ENCODE assay signal across 23 cellular contexts in the genomic region with DNA sequence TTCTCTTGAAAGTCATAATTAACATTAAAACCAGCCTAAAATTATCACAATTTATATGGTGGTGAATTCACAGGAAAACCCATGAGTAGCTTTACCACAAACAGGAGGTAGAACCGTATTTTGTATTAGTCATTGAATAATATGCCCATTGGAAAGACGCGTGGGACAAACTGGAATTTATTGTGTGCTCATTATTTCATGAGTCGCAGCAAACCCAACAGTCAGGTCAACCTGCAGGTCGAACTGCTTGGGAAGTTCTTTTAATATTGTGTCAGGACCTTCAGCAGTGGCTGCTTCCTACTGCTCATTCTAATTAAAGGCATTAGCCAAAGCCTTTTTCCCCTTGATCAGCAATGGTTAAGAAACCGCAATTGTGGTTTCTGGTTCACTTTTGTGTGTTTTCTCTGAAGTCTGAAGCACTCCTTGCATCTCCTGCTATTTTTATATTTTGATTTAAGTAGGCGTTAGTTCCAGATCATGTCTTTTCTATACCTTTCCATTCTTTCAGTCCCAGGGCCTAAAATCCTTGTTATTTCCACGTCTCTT.
A peak's percentile ranks its signal among the peaks of the same experiment; 100 is the strongest.
DNase-seq lines count a peak whose midpoint lies in the region; ATAC-seq and TF ChIP-seq lines count a peak whose summit lies in the region.
"Had no signal": no experiment of that assay in that cellular context is flagged by ENCODE, and none has a peak within 500 bp of the region (broad histone marks: within the 10 kb centered on the region; RNA-seq: fewer than 3 reads in every experiment).

No MANE protein-coding gene starts in this region.

- TF ChIP-seq POLR2A in HCT116 (IDR thresholded peaks at IDR 0.05; ENCODE audit: borderline replicate concordance, extremely low read depth, insufficient read depth, insufficient read length) (no peak), sigmoid colon (IDR thresholded peaks at IDR 0.05) (no peak)

- no TSS peak for BruUV-seq in HCT116 (replicated peaks; lab: Mats Ljungman, UMichigan)
- BruUV-seq in PC-3 (replicated peaks; lab: Mats Ljungman, UMichigan): no TSS peak

- 83 to 91% methylated on average over 8 of the region's 8 CpGs for WGBS in sigmoid colon, 2 donors

- RAD21 ChIA-PET in HCT116 (lab: Charles Lee; ENCODE audit: low non-redundant PET in 1 of 2, low total read pairs in 2 of 2, uncharacterized antibody in 2 of 2, unreplicated experiment in 2 of 2): no interaction called here

- H3K9ac ChIP-seq in BLaER1 (no peak overlapping the region), HCT116 (ENCODE audit: low read length) (no peak overlapping the region), PC-3 (ENCODE audit: low read length) (no peak overlapping the region)

- H3K4me3 ChIP-seq in BLaER1 (no peak overlapping the region), HCT116 (replicated peaks in 1 of 2; ENCODE audit: low read depth in 1 of 2, low read length in 2 of 2) (no peak overlapping the region), PC-3 (ENCODE audit: low read length) (no peak overlapping the region), sigmoid colon (no peak overlapping the region)
- H3K4me3 ChIP-seq: lung, ovary, SK-N-MC, vagina had no signal

- intact Hi-C loops in HCT116 (cut with micrococcal nuclease): no loop called here
- intact Hi-C loops in PC-3 (cut with micrococcal nuclease): loop anchor here (1.0 to 5.0 kb wide), 2 partner anchors 34 to 96 kb away; no protein-coding TSS in a partner anchor
- intact Hi-C loops in sigmoid colon (cut with DNase I): no loop called here

- H4K20me1 ChIP-seq in BLaER1 (no peaks in the 10 kb centered on the region), HCT116 (ENCODE audit: insufficient read depth) (no peaks in the 10 kb centered on the region), PC-3 (ENCODE audit: low read length) (no peaks in the 10 kb centered on the region)

- H3K4me1 ChIP-seq in BLaER1: peaks cover 41% of the 10 kb centered on the region
- H3K4me1 ChIP-seq in HCT116 (ENCODE audit: control insufficient read depth in 1 of 2, insufficient read depth in 2 of 2, low read length in 2 of 2): peaks cover 9 to 19% of the 10 kb centered on the region in 2 experiments; a peak in 3 of 4 replicates
- H3K4me1 ChIP-seq in PC-3 (ENCODE audit: insufficient read depth, low read length): peaks cover 12% of the 10 kb centered on the region
- no peaks in the 10 kb centered on the region for H3K4me1 ChIP-seq in sigmoid colon
- H3K4me1 ChIP-seq: vagina had no signal

- no peaks in the 10 kb centered on the region for H3K9me2 ChIP-seq in HCT116 (ENCODE audit: insufficient read depth)
- no peaks in the 10 kb centered on the region for H3K9me2 ChIP-seq in PC-3 (replicated peaks; ENCODE audit: low read length)

- no peaks in the 10 kb centered on the region for H3F3A ChIP-seq in PC-3 (ENCODE audit: low read length, unreplicated experiment)

- TF ChIP-seq EP300 in sigmoid colon (IDR thresholded peaks at IDR 0.05): no peak

- peak; percentile 46 for DNase-seq in HCT116 (ENCODE audit: low read depth, low spot score)
- DNase-seq in PC-3: peak; percentile 76
- DNase-seq in iris pigment epithelial cell (ENCODE audit: low read depth): peak; percentile 40
- DNase-seq in NCI-H2196 (lab: John Stamatoyannopoulos, UW; ENCODE audit: unreplicated experiment): no peak
- no peak for DNase-seq in NCI-H1694 treated with DMSO at 0.1 percent for 48 hours (lab: John Stamatoyannopoulos, UW)
- DNase-seq in sigmoid colon: no peak
- DNase-seq: activated naive CD8-positive, alpha-beta T cell treated with anti-CD3 and anti-CD28 coated beads, Interleukin-2, amount 10 ng/mL, durations not matched to agents 7 days and 5 days; COR-L47; GF-D8; head of caudate nucleus; naive B cell; NCI-H2171; NCI-H748 treated with DMSO at 0.1 percent for 48 hours; ovary; stimulated activated CD4-positive, alpha-beta T cell treated with anti-CD3 and anti-CD28 coated beads, Interleukin-4, amount 100 ng/mL, for 1 hour; T-helper 9 cell had no signal

- CTCF ChIA-PET in HCT116 (lab: Charles Lee) (no interaction called here), PC-3 (lab: Charles Lee) (no interaction called here)

- H3K36me3 ChIP-seq in BLaER1: no peaks in the 10 kb centered on the region
- H3K36me3 ChIP-seq in HCT116 (ENCODE audit: control insufficient read depth in 1 of 2, insufficient read depth in 2 of 2, low read length in 2 of 2): no peaks in the 10 kb centered on the region
- no peaks in the 10 kb centered on the region for H3K36me3 ChIP-seq in PC-3 (ENCODE audit: low read depth, low read length)
- H3K36me3 ChIP-seq in sigmoid colon: no peaks in the 10 kb centered on the region
- H3K36me3 ChIP-seq: ovary, vagina had no signal

- ATAC-seq in HCT116: peak; percentile 60
- peak; percentile 67 for ATAC-seq in PC-3
- no peak for ATAC-seq in HG02759 (IDR thresholded peaks at IDR 0.05; ENCODE audit: unreplicated experiment)
- ATAC-seq: activated CD4-positive, CD25-positive, alpha-beta regulatory T cell treated with anti-CD3 and anti-CD28 coated beads, Interleukin-2, amount 50 U/mL, for 24 hours; Panc1 had no signal

- H3K4me2 ChIP-seq in BLaER1 (peak overlapping the region; percentile 85), HCT116 (ENCODE audit: low read length) (peak overlapping the region; percentile 39), PC-3 (ENCODE audit: low read length) (0 out of 2 replicates have a peak overlapping the region, but pooled peaks have one; percentile 33)

- H2AFZ ChIP-seq in HCT116 (ENCODE audit: low read depth, low read length, poor library complexity, severe bottlenecking) (no peak overlapping the region), PC-3 (ENCODE audit: low read length) (no peak overlapping the region)

- H3K27ac ChIP-seq in BLaER1 (no peak overlapping the region), HCT116 (ENCODE audit: low read depth, low read length) (no peak overlapping the region), PC-3 (ENCODE audit: low read length) (peak overlapping the region; percentile 45), sigmoid colon (no peak overlapping the region)
- H3K27ac ChIP-seq: ovary, SK-N-MC, vagina had no signal

- no peak for TF ChIP-seq RAD21 in HCT116 (IDR thresholded peaks at IDR 0.05; ENCODE audit: low read depth)

- TF ChIP-seq CTCF in HCT116 (IDR thresholded peaks at IDR 0.05 in 2 of 3, conservative IDR thresholded peaks at IDR 0.05 in 1 of 3; ENCODE audit: borderline replicate concordance in 1 of 3, insufficient read depth in 1 of 3, low read depth in 2 of 3, low read length in 2 of 3): no peak
- no peak for TF ChIP-seq CTCF in PC-3 (conservative IDR thresholded peaks at IDR 0.05; ENCODE audit: low read depth, low read length)
- no peak for TF ChIP-seq CTCF in sigmoid colon (IDR thresholded peaks at IDR 0.05)

- POLR2A ChIA-PET in HCT116 (lab: Charles Lee) (no interaction called here), PC-3 (lab: Charles Lee; ENCODE audit: unreplicated experiment) (interaction anchor here (0.6 kb wide), 1 partner anchor 86 kb away, joined by 3 read pairs; no protein-coding TSS in a partner anchor)

- no peaks in the 10 kb centered on the region for H3K27me3 ChIP-seq in BLaER1
- peaks cover 93% of the 10 kb centered on the region for H3K27me3 ChIP-seq in HCT116 (ENCODE audit: insufficient read depth, low read length)
- no peaks in the 10 kb centered on the region for H3K27me3 ChIP-seq in PC-3 (ENCODE audit: low read length)
- no peaks in the 10 kb centered on the region for H3K27me3 ChIP-seq in sigmoid colon
- H3K27me3 ChIP-seq: ovary, vagina had no signal

- H3K79me2 ChIP-seq in HCT116 (ENCODE audit: insufficient read depth, low read length) (no peaks in the 10 kb centered on the region), PC-3 (ENCODE audit: low read length) (no peaks in the 10 kb centered on the region)

- H3K9me3 ChIP-seq in BLaER1 (no peaks in the 10 kb centered on the region), HCT116 (ENCODE audit: control insufficient read depth in 1 of 2, insufficient read depth in 1 of 2, low read depth in 1 of 2, low read length in 2 of 2) (no peaks in the 10 kb centered on the region), PC-3 (ENCODE audit: low read length) (no peaks in the 10 kb centered on the region), sigmoid colon (no peaks in the 10 kb centered on the region)
- H3K9me3 ChIP-seq: ovary, vagina had no signal

TF ChIP-seq in HCT116, 20 proteins besides CTCF, POLR2A, EP300 and RAD21:
- TF ChIP-seq CEBPB (IDR thresholded peaks at IDR 0.05; ENCODE audit: low read depth): no peak
- peak; percentile 63 for TF ChIP-seq FOSL1 (IDR thresholded peaks at IDR 0.05; ENCODE audit: low read depth)
- peak; percentile 51 for TF ChIP-seq JUND (IDR thresholded peaks at IDR 0.05)
- TF ChIP-seq SP1 (IDR thresholded peaks at IDR 0.05; ENCODE audit: low read depth): peak; percentile 53
- peak; percentile 17; the same call in 1 of the 2 replicates for TF ChIP-seq SRF (IDR thresholded peaks at IDR 0.05; ENCODE audit: low read depth)
- TF ChIP-seq EZH2 (IDR thresholded peaks at IDR 0.05): no peak
- 0 out of 2 replicates have a peak, but pooled peaks have one; percentile 13 for TF ChIP-seq CBX3 (IDR thresholded peaks at IDR 0.05; ENCODE audit: low read depth)

Comparison
In these comparisons a context has a peak if more than half of its experiments do, and no peak if none do; other contexts are left out.
1. H3K4me2 ChIP-seq: peak in every context shown above with its lines; median percentile 85 in BLaER1; 39 in HCT116; 33 in PC-3.
2. DNase-seq: peak in HCT116 (single experiment), PC-3 (single experiment) and iris pigment epithelial cell (single experiment); none in NCI-H2196 (single experiment), NCI-H1694 treated with DMSO at 0.1 percent for 48 hours (single experiment) and sigmoid colon (single experiment).